Comparison of ENCODE assay signal across 18 cellular contexts in the genomic region with DNA sequence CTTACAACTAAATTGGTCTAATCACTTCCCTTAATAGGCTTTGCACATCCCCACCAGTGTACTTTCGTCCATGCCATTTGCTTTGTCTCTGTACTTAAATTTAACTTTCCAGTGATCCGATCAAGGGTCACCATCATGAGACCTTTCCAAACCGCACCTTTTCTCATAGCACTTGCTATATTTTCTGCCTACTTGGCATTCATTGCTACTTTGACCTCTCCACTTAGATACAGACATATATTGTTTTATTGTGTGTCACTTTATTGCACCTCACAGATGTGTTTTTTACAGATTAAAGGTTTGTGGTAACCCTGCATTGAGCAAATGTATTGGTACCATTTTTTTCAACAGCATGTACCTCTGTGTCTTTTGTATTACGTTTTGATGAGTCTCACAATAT.
"Had no signal": no experiment of that assay in that cellular context is flagged by ENCODE, and none has a peak within 500 bp of the region (broad histone marks: within the 10 kb centered on the region; RNA-seq: fewer than 3 reads in every experiment).

No MANE protein-coding gene starts in this region.

- H3K36me3 Mint-ChIP-seq: natural killer cell had no signal

- H3K27me3 Mint-ChIP-seq: type B pancreatic cell had no signal

- DNase-seq: cortex of kidney; dorsolateral prefrontal cortex; effector CD8-positive, alpha-beta T cell; heart right ventricle; hypothalamus; kidney glomerular epithelial cell; mammary epithelial cell; natural killer cell; posterior cingulate gyrus; sigmoid colon; stimulated activated CD4-positive, alpha-beta T cell treated with anti-CD3 and anti-CD28 coated beads, Interleukin-12 subunit alpha, Interleukin-12 subunit beta, amount 100 ng/mL, for 4 hours; stimulated activated naive CD4-positive, alpha-beta T cell treated with Interleukin-2 at 50 U/mL for 16 hours; uterus had no signal

- ATAC-seq: esophagus mucosa, heart right ventricle, left lobe of liver, natural killer cell had no signal

- H3K27ac Mint-ChIP-seq: type B pancreatic cell had no signal

- H3K4me1 Mint-ChIP-seq: neural crest cell had no signal

- H3K4me3 ChIP-seq: dorsolateral prefrontal cortex, heart right ventricle, sigmoid colon, skin epidermis, uterus had no signal

- H3K9me3 ChIP-seq: sigmoid colon, uterus had no signal

- H3K4me3 Mint-ChIP-seq: natural killer cell, neural crest cell, type B pancreatic cell had no signal

- H3K36me3 ChIP-seq: uterus had no signal

- H3K9me3 Mint-ChIP-seq: natural killer cell, type B pancreatic cell had no signal

- H3K27ac ChIP-seq: dorsolateral prefrontal cortex, heart right ventricle, sigmoid colon, skin epidermis, uterus had no signal

- H3K4me1 ChIP-seq: sigmoid colon, uterus had no signal

- H3K27me3 ChIP-seq: dorsolateral prefrontal cortex, heart right ventricle, sigmoid colon, uterus had no signal
